Comparison of ENCODE assay signal across 14 cellular contexts in genomic region chr1:172269644-172270043, GRCh38.
DNase-seq lines count a peak whose midpoint lies in the region; ATAC-seq and TF ChIP-seq lines count a peak whose summit lies in the region.
"Had no signal": no experiment of that assay in that cellular context is flagged by ENCODE, and none has a peak within 500 bp of the region (broad histone marks: within the 10 kb centered on the region; RNA-seq: fewer than 3 reads in every experiment).

No MANE protein-coding gene starts in this region.

- intact Hi-C loops in body of pancreas (cut with DNase I) = no loop called here

- no peaks in the 10 kb centered on the region for H3K27me3 ChIP-seq in body of pancreas
- H3K27me3 ChIP-seq in muscle layer of duodenum (ENCODE audit: low read depth, low read length) = no peaks in the 10 kb centered on the region
- H3K27me3 ChIP-seq in Peyer's patch = no peaks in the 10 kb centered on the region
- H3K27me3 ChIP-seq: spleen had no signal

- H3K27ac ChIP-seq in body of pancreas = peak overlapping the region; percentile 49 to 81 (median 64)
- peak overlapping the region; percentile 18 for H3K27ac ChIP-seq in muscle layer of duodenum (ENCODE audit: low read length)
- no peak overlapping the region for H3K27ac ChIP-seq in Peyer's patch
- H3K27ac ChIP-seq: KMS-11, spleen had no signal

- H3K4me3 ChIP-seq in body of pancreas = no peak overlapping the region
- H3K4me3 ChIP-seq in muscle layer of duodenum (ENCODE audit: low read depth in 1 of 2, low read length in 2 of 2) = no peak overlapping the region
- H3K4me3 ChIP-seq in Peyer's patch = no peak overlapping the region
- H3K4me3 ChIP-seq: spleen had no signal

- TF ChIP-seq POLR2A in body of pancreas (IDR thresholded peaks at IDR 0.05) = no peak
- no peak for TF ChIP-seq POLR2A in Peyer's patch (IDR thresholded peaks at IDR 0.05)

- DNase-seq in ELR (ENCODE audit: low read depth) (peak; percentile 46), M059J (ENCODE audit: low read depth) (peak; percentile 47), body of pancreas (peak in 1 of 4 donors; percentile 22), NCI-H128 (lab: John Stamatoyannopoulos, UW; ENCODE audit: unreplicated experiment) (no peak), SKM-1 treated with dmso at 0.1 percent for 144 hours (lab: John Stamatoyannopoulos, UW; ENCODE audit: unreplicated experiment) (no peak), Peyer's patch (no peak)
- DNase-seq: amygdala, DMS 273 treated with DMSO at 0.1 percent for 48 hours, endodermal cell, NCI-H446 treated with DMSO at 0.1 percent for 48 hours, SIG-M5, spleen had no signal

- H3K4me1 ChIP-seq in body of pancreas (peaks cover 59% of the 10 kb centered on the region), muscle layer of duodenum (ENCODE audit: control insufficient read depth in 1 of 2, insufficient read depth in 2 of 2, low read length in 2 of 2) (peaks cover 7 to 11% of the 10 kb centered on the region in 2 donors), Peyer's patch (no peaks in the 10 kb centered on the region)

- WGBS in body of pancreas, 2 donors = 40 to 54% methylated on average over 3 of the region's 3 CpGs

- no peaks in the 10 kb centered on the region for H3K36me3 ChIP-seq in body of pancreas (replicated peaks in 1 of 2; ENCODE audit: insufficient read depth in 1 of 2, low read depth in 2 of 2)
- H3K36me3 ChIP-seq in muscle layer of duodenum (ENCODE audit: control insufficient read depth in 1 of 2, insufficient read depth in 2 of 2, low read length in 2 of 2) = no peaks in the 10 kb centered on the region
- no peaks in the 10 kb centered on the region for H3K36me3 ChIP-seq in Peyer's patch
- H3K36me3 ChIP-seq: spleen had no signal

- peak; percentile 56 for ATAC-seq in body of pancreas

- H3K9me3 ChIP-seq in body of pancreas = no peaks in the 10 kb centered on the region
- H3K9me3 ChIP-seq in muscle layer of duodenum (ENCODE audit: control insufficient read depth in 1 of 2, low read length in 2 of 2) = no peaks in the 10 kb centered on the region
- no peaks in the 10 kb centered on the region for H3K9me3 ChIP-seq in Peyer's patch
- H3K9me3 ChIP-seq: spleen had no signal

- TF ChIP-seq CTCF in body of pancreas (IDR thresholded peaks at IDR 0.05) (no peak), Peyer's patch (IDR thresholded peaks at IDR 0.05) (no peak)

Comparison
In these comparisons a context has a peak if more than half of its experiments do, and no peak if none do; other contexts are left out.
1. DNase-seq: peak in ELR (single experiment) and M059J (single experiment); none in NCI-H128 (single experiment), SKM-1 treated with dmso at 0.1 percent for 144 hours (single experiment) and Peyer's patch (0 of 3).
2. H3K27ac ChIP-seq: peak in body of pancreas (4 of 4) and muscle layer of duodenum (single experiment); none in Peyer's patch (0 of 4).